8 cellular contexts compared by ENCODE assay signal in the genomic region with DNA sequence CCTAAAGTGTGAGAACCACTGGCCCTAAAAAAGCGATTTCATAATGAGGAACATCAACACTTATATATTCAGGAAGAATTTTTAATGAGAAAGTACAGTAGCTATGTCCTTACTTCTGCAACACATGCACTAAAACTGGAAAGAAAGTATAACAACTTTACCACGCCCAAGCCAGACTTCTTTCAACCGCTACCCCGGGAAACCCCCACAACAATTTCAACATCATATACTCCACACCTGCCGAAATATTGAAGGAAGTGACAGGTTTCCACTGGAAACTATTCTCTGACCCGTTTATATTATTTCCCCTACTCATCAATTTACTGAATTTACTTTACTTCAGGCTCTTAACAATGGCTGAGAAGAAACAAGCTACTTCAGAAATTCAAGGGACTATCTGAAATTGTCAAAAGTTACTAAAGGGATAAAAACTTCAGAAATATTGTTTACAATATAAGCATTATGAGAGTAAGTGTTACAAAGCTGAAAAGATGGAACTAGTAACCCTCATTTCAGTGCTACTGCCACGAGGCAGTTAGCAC.
DNase-seq lines count a peak whose midpoint lies in the region; ATAC-seq, FAIRE-seq and TF ChIP-seq lines count a peak whose summit lies in the region.
"Not testable (repeated sequence)": the region's sequence is repeated elsewhere in the genome, so short reads cannot be mapped to it uniquely, and the experiment has no call there.

No MANE protein-coding gene starts in this region.

- peak; percentile 32 for FAIRE-seq in A204.1 (lab: Jason Lieb, UNC)
- FAIRE-seq in GM12891 (lab: Jason Lieb, UNC): not testable (repeated sequence)
- peak; percentile 26 for FAIRE-seq in TTC549 (lab: Jason Lieb, UNC)
- peak; percentile 84 for FAIRE-seq in keratinocyte (lab: Jason Lieb, UNC)

- TF ChIP-seq POLR2A in GM12891 (IDR thresholded peaks at IDR 0.05; ENCODE audit: low read depth, low read length): not testable (repeated sequence)

- dilution Hi-C loops in keratinocyte (cut with MboI; ENCODE audit: extremely low pct_ligation_motif_present, low sequenced_read_pairs): not testable (repeated sequence)

- H4K20me1 ChIP-seq in keratinocyte (ENCODE audit: control insufficient read depth, extremely low read depth, insufficient read depth, low read length): not testable (repeated sequence)

- not testable (repeated sequence) for H3K27me3 Mint-ChIP-seq in IgD-negative memory B cell; activated T-cell treated with anti-CD3 and anti-CD28 coated beads, Interleukin-2, amount 50 U/mL, for 72 hours (ENCODE audit: low read depth); activated naive CD8-positive, alpha-beta T cell treated with anti-CD3 and anti-CD28 coated beads for 36 hours; progenitor cell of endocrine pancreas

- H3K36me3 Mint-ChIP-seq in IgD-negative memory B cell; activated T-cell treated with anti-CD3 and anti-CD28 coated beads, Interleukin-2, amount 50 U/mL, for 72 hours (ENCODE audit: insufficient read depth in 2 of 2); progenitor cell of endocrine pancreas (ENCODE audit: insufficient read depth): not testable (repeated sequence)
- H3K36me3 Mint-ChIP-seq in activated naive CD8-positive, alpha-beta T cell treated with anti-CD3 and anti-CD28 coated beads for 36 hours: peaks cover 12% of the 10 kb centered on the region

- H3K27ac ChIP-seq in keratinocyte (ENCODE audit: control insufficient read depth, insufficient read depth, low read length): not testable (repeated sequence)

- H3K9me3 ChIP-seq in keratinocyte (ENCODE audit: control insufficient read depth, low read depth, low read length): not testable (repeated sequence)

- H3K9me3 Mint-ChIP-seq in IgD-negative memory B cell; activated T-cell treated with anti-CD3 and anti-CD28 coated beads, Interleukin-2, amount 50 U/mL, for 72 hours; activated naive CD8-positive, alpha-beta T cell treated with anti-CD3 and anti-CD28 coated beads for 36 hours; progenitor cell of endocrine pancreas (ENCODE audit: low read depth): not testable (repeated sequence)

- not testable (repeated sequence) for H3K79me2 ChIP-seq in keratinocyte (ENCODE audit: control insufficient read depth, insufficient read depth, low read length)

- not testable (repeated sequence) for H3K4me2 ChIP-seq in keratinocyte (ENCODE audit: control insufficient read depth, extremely low read depth, insufficient read depth, low read depth, low read length)

- not testable (repeated sequence) for H3K4me3 ChIP-seq in keratinocyte (ENCODE audit: control insufficient read depth in 2 of 3, extremely low read depth in 1 of 3, insufficient read depth in 2 of 3, low read depth in 1 of 3, low read length in 3 of 3)

- H3K9ac ChIP-seq in keratinocyte (ENCODE audit: control insufficient read depth, extremely low read depth, insufficient read depth, low read length): not testable (repeated sequence)

- H3K27ac Mint-ChIP-seq in IgD-negative memory B cell (peak overlapping the region; percentile 46 to 94 (median 48)), progenitor cell of endocrine pancreas (peak overlapping the region; percentile 59)
- H3K27ac Mint-ChIP-seq in activated T-cell treated with anti-CD3 and anti-CD28 coated beads, Interleukin-2, amount 50 U/mL, for 72 hours: peak overlapping the region; percentile 87
- peak overlapping the region; percentile 60 for H3K27ac Mint-ChIP-seq in activated naive CD8-positive, alpha-beta T cell treated with anti-CD3 and anti-CD28 coated beads for 36 hours

- H3K4me3 Mint-ChIP-seq in IgD-negative memory B cell: peak overlapping the region; percentile 3 to 92 (median 40)
- peak overlapping the region; percentile 59 to 75 for H3K4me3 Mint-ChIP-seq in activated T-cell treated with anti-CD3 and anti-CD28 coated beads, Interleukin-2, amount 50 U/mL, for 72 hours
- H3K4me3 Mint-ChIP-seq in activated naive CD8-positive, alpha-beta T cell treated with anti-CD3 and anti-CD28 coated beads for 36 hours: peak overlapping the region; percentile 19
- not testable (repeated sequence) for H3K4me3 Mint-ChIP-seq in progenitor cell of endocrine pancreas (ENCODE audit: low read depth)

- H3K36me3 ChIP-seq in keratinocyte (ENCODE audit: control insufficient read depth in 2 of 2, extremely low read depth in 1 of 2, insufficient read depth in 2 of 2, low read length in 2 of 2): not testable (repeated sequence)

- H2AFZ ChIP-seq in keratinocyte (ENCODE audit: control insufficient read depth, low read length): not testable (repeated sequence)

- H3K4me1 ChIP-seq in keratinocyte (ENCODE audit: control insufficient read depth, extremely low read depth, insufficient read depth, low read length): peaks cover 12% of the 10 kb centered on the region

- H3K4me1 Mint-ChIP-seq in IgD-negative memory B cell (peaks cover 34 to 49% (median 40%) of the 10 kb centered on the region in 3 donors), progenitor cell of endocrine pancreas (ENCODE audit: low read depth) (peaks cover 73% of the 10 kb centered on the region)
- H3K4me1 Mint-ChIP-seq in activated T-cell treated with anti-CD3 and anti-CD28 coated beads, Interleukin-2, amount 50 U/mL, for 72 hours (ENCODE audit: low read depth): peaks cover 50% of the 10 kb centered on the region
- H3K4me1 Mint-ChIP-seq in activated naive CD8-positive, alpha-beta T cell treated with anti-CD3 and anti-CD28 coated beads for 36 hours: peaks cover 32% of the 10 kb centered on the region

- H3K27me3 ChIP-seq in keratinocyte (ENCODE audit: control insufficient read depth, extremely low read depth, insufficient read depth, low read length): not testable (repeated sequence)

- DNase-seq in GM12891 (ENCODE audit: insufficient read length, low spot score); activated T-cell treated with anti-CD3 and anti-CD28 coated beads, Interleukin-2, amount 50 U/mL, for 72 hours; keratinocyte (ENCODE audit: low read depth, low spot score); progenitor cell of endocrine pancreas (ENCODE audit: low spot score, unreplicated experiment): not testable (repeated sequence)
- peak; percentile 24 for DNase-seq in activated naive CD8-positive, alpha-beta T cell treated with anti-CD3 and anti-CD28 coated beads for 36 hours

- not testable (repeated sequence) for TF ChIP-seq CTCF in keratinocyte (optimal IDR thresholded peaks at IDR 0.05 in 1 of 3, IDR thresholded peaks at IDR 0.05 in 1 of 3, conservative IDR thresholded peaks at IDR 0.05 in 1 of 3; ENCODE audit: extremely low read depth in 1 of 3, insufficient read depth in 2 of 3, low read length in 3 of 3); progenitor cell of endocrine pancreas (IDR thresholded peaks at IDR 0.05; ENCODE audit: unreplicated experiment)

- H3K9me1 ChIP-seq in keratinocyte (ENCODE audit: control insufficient read depth, extremely low read depth, insufficient read depth, low read length): not testable (repeated sequence)

- ATAC-seq in activated T-cell treated with anti-CD3 and anti-CD28 coated beads, Interleukin-2, amount 50 U/mL, for 72 hours (replicated peaks in 1 of 2): peak; percentile 43 to 45

TF ChIP-seq in GM12891, 5 proteins besides CTCF, POLR2A, EP300 and RAD21:
- TF ChIP-seq SPI1 (IDR thresholded peaks at IDR 0.05; ENCODE audit: low read depth, low read length): 0 out of 2 replicates have a peak, but pooled peaks have one; percentile 3
